Comparison of ENCODE assay signal across 8 cellular contexts in genomic region chr1:85465099-85465790, GRCh38. TPM values are rescaled to one million over a fixed set of nuclear protein-coding genes. Genes with fewer than 3 reads are reported as not detected.
A peak's percentile ranks its signal among the peaks of the same experiment; 100 is the strongest.
DNase-seq lines count a peak whose midpoint lies in the region; ATAC-seq, FAIRE-seq and TF ChIP-seq lines count a peak whose summit lies in the region.

Gene DDAH1, minus strand, starts transcription at chr1:85465159. Its CDS starts 114 bp downstream, at chr1:85465045.

- CTCF ChIA-PET in GM12878 (lab: Yijun Ruan, JAX): no interaction called here

- H3K4me1 Mint-ChIP-seq in progenitor cell of endocrine pancreas (ENCODE audit: low read depth): peaks cover 22% of the 10 kb centered on the region

- H3K27ac Mint-ChIP-seq in progenitor cell of endocrine pancreas: peak within 1 kb of the TSS; percentile 88

- DNase-seq in AG09309 (ENCODE audit: low read depth) (no peak), NCI-H748 (lab: John Stamatoyannopoulos, UW; ENCODE audit: unreplicated experiment) (peak; percentile 90), GM12878 (ENCODE audit: low read depth, low spot score) (no peak), hypothalamus (lab: John Stamatoyannopoulos, UW) (peak in 42 of 51 donors; percentile 20 to 82 (median 59)), progenitor cell of endocrine pancreas (ENCODE audit: low spot score, unreplicated experiment) (peak; percentile 62), GM19240 (ENCODE audit: insufficient read length, low spot score) (no peak)

- TF ChIP-seq RAD21 in GM12878 (IDR thresholded peaks at IDR 0.05; ENCODE audit: insufficient read depth, low read depth, low read length): no peak

- H3K4me3 ChIP-seq in AG09309 (ENCODE audit: control insufficient read depth, low read depth, low read length): peak within 1 kb of the TSS; percentile 51
- H3K4me3 ChIP-seq in GM12878: peak within 1 kb of the TSS; percentile 21

- intact Hi-C loops in GM12878 (cut with micrococcal nuclease; ENCODE audit: unreplicated experiment): no loop called here

- H3K9ac ChIP-seq in GM12878 (ENCODE audit: control insufficient read depth, insufficient read depth, low read length): no peak within 1 kb of the TSS

- in situ Hi-C loops in GM12878 (cut with MboI): no loop called here

- no peak for TF ChIP-seq POLR2A in GM12878 (IDR thresholded peaks at IDR 0.05; ENCODE audit: low read depth, low read length)

- RAD21 ChIA-PET in GM12878 (lab: Charles Lee; ENCODE audit: unreplicated experiment): no interaction called here

- 2% methylated on average over 53 of the region's 56 CpGs for WGBS in GM12878 (ENCODE audit: insufficient coverage, insufficient replicate concordance, low lambda C conversion rate, missing lambda C conversion rate)

- no peaks in the 10 kb centered on the region; the same call in 2 of the 3 replicates for H3K9me3 ChIP-seq in GM12878 (replicated peaks; ENCODE audit: control insufficient read depth, insufficient read depth, low read length)

- peaks cover 18% of the 10 kb centered on the region for H3K27me3 Mint-ChIP-seq in progenitor cell of endocrine pancreas

- no peaks in the 10 kb centered on the region for H3K36me3 ChIP-seq in GM12878 (ENCODE audit: control insufficient read depth in 2 of 2, insufficient read depth in 2 of 2, low read length in 1 of 2)

- H3K36me3 Mint-ChIP-seq in progenitor cell of endocrine pancreas (ENCODE audit: insufficient read depth): no peaks in the 10 kb centered on the region

- FAIRE-seq in GM12878 (lab: Jason Lieb, UNC): no peak

- no peaks in the 10 kb centered on the region for H4K20me1 ChIP-seq in GM12878 (ENCODE audit: control insufficient read depth, insufficient read depth)

- no peaks in the 10 kb centered on the region for H3K9me3 Mint-ChIP-seq in progenitor cell of endocrine pancreas (ENCODE audit: low read depth)

- peak within 1 kb of the TSS; percentile 76 for H3K4me3 Mint-ChIP-seq in progenitor cell of endocrine pancreas (ENCODE audit: low read depth)

- SMC1A ChIA-PET in GM12878 (lab: Charles Lee; ENCODE audit: uncharacterized antibody, unreplicated experiment): interaction anchor here (2.1 kb wide), 1 partner anchor 12 kb away, joined by 6 read pairs; no protein-coding TSS in a partner anchor

- POLR2A ChIA-PET in GM12878 (lab: Charles Lee): no interaction called here

- no peak for TF ChIP-seq CTCF in AG09309 (IDR thresholded peaks at IDR 0.05; ENCODE audit: control insufficient read depth, insufficient read depth, low read depth, low read length, missing control alignments)
- TF ChIP-seq CTCF in GM12878 (IDR thresholded peaks at IDR 0.05 in 2 of 3, conservative IDR thresholded peaks at IDR 0.05 in 1 of 3; ENCODE audit: control insufficient read depth in 2 of 3, extremely low read depth in 1 of 3, insufficient read depth in 1 of 3, low read depth in 3 of 3, low read length in 3 of 3): no peak
- no peak for TF ChIP-seq CTCF in progenitor cell of endocrine pancreas (IDR thresholded peaks at IDR 0.05; ENCODE audit: unreplicated experiment)

- peak within 1 kb of the TSS; percentile 87 for H3K4me2 ChIP-seq in GM12878 (ENCODE audit: control insufficient read depth, insufficient read depth)

- ATAC-seq in GM18498 (IDR thresholded peaks at IDR 0.05; ENCODE audit: unreplicated experiment) (peak; percentile 63), HG03045 (IDR thresholded peaks at IDR 0.05; ENCODE audit: unreplicated experiment) (peak; percentile 40), GM12878 (peak; percentile 37; the same call in 1 of the 3 replicates)

- no peak within 1 kb of the TSS for H3K27ac ChIP-seq in GM12878 (ENCODE audit: control insufficient read depth, insufficient read depth)

- no peaks in the 10 kb centered on the region for H3K79me2 ChIP-seq in GM12878 (ENCODE audit: control insufficient read depth, insufficient read depth, low read length)

- peaks cover 4 to 15% of the 10 kb centered on the region in 2 experiments for H3K27me3 ChIP-seq in GM12878 (replicated peaks in 1 of 2; ENCODE audit: control insufficient read depth in 2 of 2, insufficient read depth in 2 of 2, low read length in 1 of 2)

- TF ChIP-seq EP300 in GM12878 (IDR thresholded peaks at IDR 0.05; ENCODE audit: borderline replicate concordance in 1 of 2, control insufficient read depth in 1 of 2, low read depth in 2 of 2, low read length in 2 of 2): no peak

- no TSS peak for BruUV-seq in GM12878 (replicated peaks; lab: Mats Ljungman, UMichigan)

- H3K4me1 ChIP-seq in GM12878 (ENCODE audit: control insufficient read depth, insufficient read depth, low read length): no peaks in the 10 kb centered on the region

- peak within 1 kb of the TSS; percentile 55 for H2AFZ ChIP-seq in GM12878 (ENCODE audit: control insufficient read depth, low read depth, low read length)

TF ChIP-seq in GM12878, 131 proteins besides CTCF, POLR2A, EP300 and RAD21:
- TF ChIP-seq, protein P1, sequence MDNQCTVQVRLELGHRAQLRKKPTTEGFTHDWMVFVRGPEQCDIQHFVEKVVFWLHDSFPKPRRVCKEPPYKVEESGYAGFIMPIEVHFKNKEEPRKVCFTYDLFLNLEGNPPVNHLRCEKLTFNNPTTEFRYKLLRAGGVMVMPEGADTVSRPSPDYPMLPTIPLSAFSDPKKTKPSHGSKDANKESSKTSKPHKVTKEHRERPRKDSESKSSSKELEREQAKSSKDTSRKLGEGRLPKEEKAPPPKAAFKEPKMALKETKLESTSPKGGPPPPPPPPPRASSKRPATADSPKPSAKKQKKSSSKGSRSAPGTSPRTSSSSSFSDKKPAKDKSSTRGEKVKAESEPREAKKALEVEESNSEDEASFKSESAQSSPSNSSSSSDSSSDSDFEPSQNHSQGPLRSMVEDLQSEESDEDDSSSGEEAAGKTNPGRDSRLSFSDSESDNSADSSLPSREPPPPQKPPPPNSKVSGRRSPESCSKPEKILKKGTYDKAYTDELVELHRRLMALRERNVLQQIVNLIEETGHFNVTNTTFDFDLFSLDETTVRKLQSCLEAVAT (IDR thresholded peaks at IDR 0.05): no peak
- TF ChIP-seq HDAC6 (IDR thresholded peaks at IDR 0.05; ENCODE audit: unreplicated experiment) (peak; percentile 75), PAX5 (IDR thresholded peaks at IDR 0.05; ENCODE audit: borderline replicate concordance, low read depth, low read length) (no peak), USF1 (IDR thresholded peaks at IDR 0.05; ENCODE audit: borderline replicate concordance, extremely low read length, insufficient read depth, low read depth, low read length) (no peak), SUZ12 (IDR thresholded peaks at IDR 0.05; ENCODE audit: unreplicated experiment) (peak; percentile 92)
- TF ChIP-seq, protein P2, sequence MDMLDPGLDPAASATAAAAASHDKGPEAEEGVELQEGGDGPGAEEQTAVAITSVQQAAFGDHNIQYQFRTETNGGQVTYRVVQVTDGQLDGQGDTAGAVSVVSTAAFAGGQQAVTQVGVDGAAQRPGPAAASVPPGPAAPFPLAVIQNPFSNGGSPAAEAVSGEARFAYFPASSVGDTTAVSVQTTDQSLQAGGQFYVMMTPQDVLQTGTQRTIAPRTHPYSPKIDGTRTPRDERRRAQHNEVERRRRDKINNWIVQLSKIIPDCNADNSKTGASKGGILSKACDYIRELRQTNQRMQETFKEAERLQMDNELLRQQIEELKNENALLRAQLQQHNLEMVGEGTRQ (IDR thresholded peaks at IDR 0.05; ENCODE audit: borderline replicate concordance, low read depth, low read length): no peak

RNA-seq across cellular contexts. Expression of gene DDAH1, which starts in this region (rescaled TPM):
- total RNA-seq in GM12878 (2013; cell fraction: nucleolus; rRNA removed): 0.08 TPM in 1 of 2 replicates, not detected in the other
- total RNA-seq in GM12878 (2014; rRNA removed) (not detected in 2 replicates), GM12878 (2014; rRNA removed; fragmentation: Illumina TruSeq; extraction: Trizol) (not detected in 2 replicates), GM12878 (2021) (0.21 and 0.44 TPM in 2 replicates), progenitor cell of endocrine pancreas (33.4 and 35.5 TPM in 2 replicates)
- polyA plus RNA-seq in GM12878 (2011; ENCODE audit: low read depth): not detected
- polyA plus RNA-seq in GM12878 (2011; rRNA removed) (0.88 and 1.1 TPM in 2 replicates), GM12878 (2014; fragmentation: Illumina TruSeq; extraction: Trizol) (not detected in 2 replicates), GM12878 (2014; fragmentation: Nextera tagmentation; extraction: Ambion mirVana) (not detected), GM12878 (2014; rRNA removed) (not detected in 2 replicates), GM12878 (2016; fragmentation: Nextera tagmentation; extraction: Ambion mirVana) (under 1 TPM; 0.07 to 0.10 TPM)
- 0.42 and 0.47 TPM in 2 replicates for polyA plus RNA-seq in GM12878 (2011; cell fraction: cytosol; rRNA removed)
- polyA plus RNA-seq in GM12878 (2011; cell fraction: nucleus; rRNA removed): 0.19 and 0.51 TPM in 2 replicates
- polyA plus RNA-seq in GM12878 (2012): 0.11 TPM in 2 replicates
- 0.31 and 0.59 TPM in 2 replicates for polyA minus RNA-seq in GM12878 (2011; rRNA and poly(A)+ RNA removed)
- polyA minus RNA-seq in GM12878 (2011; cell fraction: cytosol; rRNA and poly(A)+ RNA removed): 0.21 and 0.67 TPM in 2 replicates
- 0.10 and 0.24 TPM in 2 replicates for polyA minus RNA-seq in GM12878 (2011; cell fraction: nucleus; rRNA and poly(A)+ RNA removed)

Comparison
In these comparisons a context has a peak if more than half of its experiments do, and no peak if none do; other contexts are left out.
1. RNA of gene DDAH1 (total RNA-seq): 33.4 to 35.5 TPM in progenitor cell of endocrine pancreas; 0.08 to 0.44 TPM in GM12878; every median in the first group is over 10 times any median in the second.
2. DNase-seq: peak in NCI-H748 (single experiment), hypothalamus (42 of 51) and progenitor cell of endocrine pancreas (single experiment); none in AG09309 (single experiment), GM12878 (single experiment) and GM19240 (single experiment).
3. Peak in every context shown above with its lines, with median percentiles within 50 percentile points of each other: ATAC-seq.